ENCODE assay signal across 16 cellular contexts in genomic region chr17:29694923-29695563, GRCh38.
DNase-seq lines count a peak whose midpoint lies in the region; ATAC-seq and TF ChIP-seq lines count a peak whose summit lies in the region.
"Had no signal": no experiment of that assay in that cellular context is flagged by ENCODE, and none has a peak within 500 bp of the region (broad histone marks: within the 10 kb centered on the region; RNA-seq: fewer than 3 reads in every experiment).

No MANE protein-coding gene starts in this region.

- H3K18ac ChIP-seq in trophoblast cell (ENCODE audit: low read length), result no peak overlapping the region

- H3K36me3 Mint-ChIP-seq in activated naive CD4-positive, alpha-beta T cell treated with anti-CD3 and anti-CD28 coated beads, Interleukin-2, amount 50 U/mL, for 72 hours, result peaks cover 6 to 44% of the 10 kb centered on the region in 2 donors
- H3K36me3 Mint-ChIP-seq in activated B cell treated with CpG ODN at 0.5 μM for 24 hours (ENCODE audit: low read depth), result peaks cover 63% of the 10 kb centered on the region

- H3K23ac ChIP-seq in trophoblast cell (ENCODE audit: low read length), result no peak overlapping the region

- H2AK5ac ChIP-seq in trophoblast cell (ENCODE audit: low read length), result no peak overlapping the region

- no peak for TF ChIP-seq CTCF in activated B cell treated with CpG ODN at 0.5 μM for 24 hours (IDR thresholded peaks at IDR 0.05)
- TF ChIP-seq CTCF in left ventricle myocardium inferior (IDR thresholded peaks at IDR 0.05; ENCODE audit: borderline replicate concordance), result no peak

- no peak for ATAC-seq in activated naive CD4-positive, alpha-beta T cell treated with anti-CD3 and anti-CD28 coated beads, Interleukin-2, amount 50 U/mL, for 72 hours
- ATAC-seq in activated B cell treated with CpG ODN at 0.5 μM for 24 hours (ENCODE audit: low read depth) (no peak), GM21619 (IDR thresholded peaks at IDR 0.05; ENCODE audit: unreplicated experiment) (no peak)
- ATAC-seq: activated T-cell treated with anti-CD3 and anti-CD28 coated beads, Interleukin-2, amount 50 U/mL, for 4 hours had no signal

- H4K8ac ChIP-seq in trophoblast cell (ENCODE audit: low read depth, low read length), result no peak overlapping the region

- whole genome bisulfite sequencing in trophoblast cell (ENCODE audit: extremely low coverage, insufficient coverage, insufficient read length), result no CpG with 5 or more reads among the region's 5 CpGs

- H3K4me3 ChIP-seq in left ventricle myocardium inferior (no peak overlapping the region), trophoblast cell (ENCODE audit: low read depth, low read length) (no peak overlapping the region)
- H3K4me3 ChIP-seq: tibial nerve had no signal

- no peak for DNase-seq in activated naive CD4-positive, alpha-beta T cell treated with anti-CD3 and anti-CD28 coated beads, Interleukin-2, amount 50 U/mL, for 72 hours (ENCODE audit: low spot score in 2 of 2)
- no peak for DNase-seq in activated naive CD4-positive, alpha-beta T cell (lab: John Stamatoyannopoulos, UW)
- DNase-seq in activated B cell treated with CpG ODN at 0.5 μM for 24 hours (no peak), left ventricle myocardium inferior (no peak), trophoblast cell (no peak)
- no peak for DNase-seq in stimulated activated CD4-positive, alpha-beta T cell treated with anti-CD3 and anti-CD28 coated beads, Interleukin-2, amount 100 ng/mL, for 48 hours
- DNase-seq: activated CD4-positive, CD25-positive, alpha-beta regulatory T cell treated with anti-CD3 and anti-CD28 coated beads, Interleukin-2, amount 50 U/mL, for 72 hours; activated T-cell treated with anti-CD3 and anti-CD28 coated beads, Interleukin-2, amount 50 U/mL, for 4 hours; effector memory CD4-positive, alpha-beta T cell; NCI-H2081; NCI-H69; retina; stimulated activated CD4-positive, alpha-beta T cell treated with anti-CD3 and anti-CD28 coated beads, Interleukin-1b, Interleukin-23, amount 100 ng/mL, for 48 hours had no signal

- H3K27me3 ChIP-seq in left ventricle myocardium inferior (ENCODE audit: low read depth), result no peaks in the 10 kb centered on the region
- H3K27me3 ChIP-seq in trophoblast cell (ENCODE audit: insufficient read depth, low read length), result no peaks in the 10 kb centered on the region
- H3K27me3 ChIP-seq: tibial nerve had no signal

- H3K9me3 ChIP-seq in left ventricle myocardium inferior (replicated peaks) (no peaks in the 10 kb centered on the region), trophoblast cell (ENCODE audit: insufficient read depth, low read depth, low read length) (no peaks in the 10 kb centered on the region)
- H3K9me3 ChIP-seq: tibial nerve had no signal

- H2BK5ac ChIP-seq in trophoblast cell (ENCODE audit: low read depth, low read length, poor library complexity), result no peak overlapping the region

- peak overlapping the region; percentile 8 to 19 for H3K27ac Mint-ChIP-seq in activated naive CD4-positive, alpha-beta T cell treated with anti-CD3 and anti-CD28 coated beads, Interleukin-2, amount 50 U/mL, for 72 hours
- H3K27ac Mint-ChIP-seq in activated B cell treated with CpG ODN at 0.5 μM for 24 hours, result peak overlapping the region; percentile 3

- H3K79me2 ChIP-seq in trophoblast cell (ENCODE audit: control insufficient read depth, insufficient read depth, low read length, poor library complexity), result no peaks in the 10 kb centered on the region

- H2BK120ac ChIP-seq in trophoblast cell (ENCODE audit: insufficient read depth, low read length, poor library complexity), result no peak overlapping the region

- peaks cover 26% of the 10 kb centered on the region for H3K4me1 Mint-ChIP-seq in activated B cell treated with CpG ODN at 0.5 μM for 24 hours

- H2BK12ac ChIP-seq in trophoblast cell (ENCODE audit: low read length), result no peak overlapping the region

- CTCF ChIA-PET in activated B cell treated with CpG ODN at 0.5 μM for 24 hours (lab: Charles Lee), result no interaction called here

- intact Hi-C loops in activated B cell treated with CpG ODN at 0.5 μM for 24 hours (cut with micrococcal nuclease) (no loop called here), left ventricle myocardium inferior (cut with micrococcal nuclease) (no loop called here)

- H3K36me3 ChIP-seq in left ventricle myocardium inferior (peaks cover 30% of the 10 kb centered on the region), trophoblast cell (ENCODE audit: control insufficient read depth in 1 of 2, insufficient read depth in 2 of 2, low read length in 2 of 2) (peaks cover 0 to 3% of the 10 kb centered on the region in 2 experiments)

- no peak overlapping the region for H3K9ac ChIP-seq in trophoblast cell (ENCODE audit: low read length)

- H4K12ac ChIP-seq in trophoblast cell (ENCODE audit: low read depth, low read length), result no peak overlapping the region

- H3K4me1 ChIP-seq in left ventricle myocardium inferior (peaks cover 57% of the 10 kb centered on the region), trophoblast cell (ENCODE audit: control insufficient read depth in 1 of 2, insufficient read depth in 2 of 2, low read length in 2 of 2) (no peaks in the 10 kb centered on the region)

- H3K4ac ChIP-seq in trophoblast cell (ENCODE audit: low read depth, low read length), result no peak overlapping the region

- no peak overlapping the region for H4K91ac ChIP-seq in trophoblast cell (ENCODE audit: low read depth, low read length)

- no peak overlapping the region for H3K4me3 Mint-ChIP-seq in activated B cell treated with CpG ODN at 0.5 μM for 24 hours
- H3K4me3 Mint-ChIP-seq: activated T-cell treated with anti-CD3 and anti-CD28 coated beads, Interleukin-2, amount 50 U/mL, for 4 hours had no signal

- H2AFZ ChIP-seq in trophoblast cell (ENCODE audit: insufficient read depth, low read length, poor library complexity), result no peak overlapping the region

- H3K27ac ChIP-seq in left ventricle myocardium inferior (replicated peaks) (peak overlapping the region; percentile 71), temporal lobe (ENCODE audit: low read depth, low read length) (peak overlapping the region; percentile 18), trophoblast cell (ENCODE audit: low read depth, low read length) (no peak overlapping the region)

- H3K4me2 ChIP-seq in trophoblast cell (ENCODE audit: low read length), result no peak overlapping the region

- no peaks in the 10 kb centered on the region for H3K27me3 Mint-ChIP-seq in activated B cell treated with CpG ODN at 0.5 μM for 24 hours

- H3K14ac ChIP-seq in trophoblast cell (ENCODE audit: low read length), result no peak overlapping the region

- no peaks in the 10 kb centered on the region for H3K9me3 Mint-ChIP-seq in activated naive CD4-positive, alpha-beta T cell treated with anti-CD3 and anti-CD28 coated beads, Interleukin-2, amount 50 U/mL, for 72 hours
- H3K9me3 Mint-ChIP-seq in activated B cell treated with CpG ODN at 0.5 μM for 24 hours, result no peaks in the 10 kb centered on the region
- H3K9me3 Mint-ChIP-seq: activated T-cell treated with anti-CD3 and anti-CD28 coated beads, Interleukin-2, amount 50 U/mL, for 4 hours had no signal

- no peaks in the 10 kb centered on the region for H3K79me1 ChIP-seq in trophoblast cell (ENCODE audit: low read length)

- POLR2A ChIA-PET in activated B cell treated with CpG ODN at 0.5 μM for 24 hours (lab: Charles Lee), result no interaction called here
